Comparison of ENCODE assay signal across 9 cellular contexts in the genomic region with DNA sequence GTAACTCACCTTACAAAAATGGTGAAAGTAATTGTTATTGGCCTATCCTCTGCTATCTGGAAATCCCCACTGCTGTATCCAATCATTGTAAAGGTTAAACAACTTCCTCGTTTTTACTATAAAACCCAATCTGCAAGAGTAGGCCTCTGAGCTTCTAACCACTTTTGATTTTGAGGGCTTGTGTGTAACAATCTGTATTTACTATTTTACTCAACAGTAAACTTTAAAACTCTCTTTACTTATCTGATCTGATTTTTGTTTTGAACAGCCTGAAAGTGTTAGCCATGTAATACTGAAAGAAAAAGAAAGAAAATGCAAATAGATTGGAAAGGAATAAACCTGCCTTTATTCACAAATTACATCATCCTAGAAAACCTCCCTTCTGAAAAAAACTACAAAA.
DNase-seq lines count a peak whose midpoint lies in the region; ATAC-seq and TF ChIP-seq lines count a peak whose summit lies in the region.
"Had no signal": no experiment of that assay in that cellular context is flagged by ENCODE, and none has a peak within 500 bp of the region (broad histone marks: within the 10 kb centered on the region; RNA-seq: fewer than 3 reads in every experiment).

No MANE protein-coding gene starts in this region.

- H3K9me3 ChIP-seq in left ventricle myocardium inferior (replicated peaks) (no peaks in the 10 kb centered on the region), right cardiac atrium (ENCODE audit: control insufficient read depth, low read length) (no peaks in the 10 kb centered on the region)

- ATAC-seq in GM18868 (IDR thresholded peaks at IDR 0.05; ENCODE audit: unreplicated experiment) (peak; percentile 87), GM21576 (IDR thresholded peaks at IDR 0.05; ENCODE audit: unreplicated experiment) (peak; percentile 78), HG03469 (IDR thresholded peaks at IDR 0.05; ENCODE audit: unreplicated experiment) (peak; percentile 80), right cardiac atrium (no peak), left ventricle myocardium superior (no peak)

- no peaks in the 10 kb centered on the region for H3K36me3 ChIP-seq in left ventricle myocardium inferior

- H3K4me1 ChIP-seq in left ventricle myocardium inferior (no peaks in the 10 kb centered on the region), right cardiac atrium (ENCODE audit: control insufficient read depth, insufficient read depth, low read length) (no peaks in the 10 kb centered on the region)

- H3K27ac ChIP-seq in left ventricle myocardium inferior (replicated peaks) (no peak overlapping the region), right cardiac atrium (ENCODE audit: low read length) (no peak overlapping the region)

- peak; percentile 13 for DNase-seq in fibroblast of the aortic adventitia (ENCODE audit: low read depth)
- no peak for DNase-seq in occipital lobe (lab: John Stamatoyannopoulos, UW)
- DNase-seq in left ventricle myocardium inferior, result no peak
- DNase-seq in right cardiac atrium, result no peak
- DNase-seq in left ventricle myocardium superior, result no peak
- DNase-seq: NCI-H187 treated with DMSO at 0.1 percent for 48 hours had no signal

- intact Hi-C loops in left ventricle myocardium inferior (cut with micrococcal nuclease), result no loop called here
- intact Hi-C loops in right cardiac atrium (cut with DNase I), result no loop called here
- intact Hi-C loops in left ventricle myocardium superior (cut with micrococcal nuclease), result no loop called here

- no peak overlapping the region for H3K4me3 ChIP-seq in fibroblast of the aortic adventitia (ENCODE audit: low read depth, low read length)
- no peak overlapping the region for H3K4me3 ChIP-seq in left ventricle myocardium inferior
- H3K4me3 ChIP-seq in right cardiac atrium (ENCODE audit: low read length), result no peak overlapping the region

- 67% methylated on average over 1 of the region's 1 CpG for WGBS in right cardiac atrium

- H3K27me3 ChIP-seq in left ventricle myocardium inferior (ENCODE audit: low read depth), result no peaks in the 10 kb centered on the region
- no peaks in the 10 kb centered on the region for H3K27me3 ChIP-seq in right cardiac atrium (ENCODE audit: control insufficient read depth, insufficient read depth)

- no peak for TF ChIP-seq CTCF in fibroblast of the aortic adventitia (IDR thresholded peaks at IDR 0.05; ENCODE audit: insufficient read depth, low read length)
- no peak for TF ChIP-seq CTCF in left ventricle myocardium inferior (IDR thresholded peaks at IDR 0.05; ENCODE audit: borderline replicate concordance)

Comparison
In these comparisons a context has a peak if more than half of its experiments do, and no peak if none do; other contexts are left out.
1. ATAC-seq: peak in GM18868 (single experiment), GM21576 (single experiment) and HG03469 (single experiment); none in right cardiac atrium (0 of 2) and left ventricle myocardium superior (single experiment).